15 cellular contexts compared by ENCODE assay signal in genomic region chr3:183815951-183816475, GRCh38. TPM values are rescaled to one million over a fixed set of nuclear protein-coding genes. Genes with fewer than 3 reads are reported as not detected.
DNase-seq lines count a peak whose midpoint lies in the region; ATAC-seq and TF ChIP-seq lines count a peak whose summit lies in the region.
"Had no signal": no experiment of that assay in that cellular context is flagged by ENCODE, and none has a peak within 500 bp of the region (broad histone marks: within the 10 kb centered on the region; RNA-seq: fewer than 3 reads in every experiment).

No MANE protein-coding gene starts in this region.

- peaks cover 25% of the 10 kb centered on the region for H3K4me1 Mint-ChIP-seq in stimulated activated naive CD8-positive, alpha-beta T cell treated with anti-CD3 and anti-CD28 coated beads, Interleukin-15, amount 100 ng/mL, for 72 hours
- peaks cover 7% of the 10 kb centered on the region for H3K4me1 Mint-ChIP-seq in type B pancreatic cell (ENCODE audit: unreplicated experiment)
- H3K4me1 Mint-ChIP-seq: B cell had no signal

- peak overlapping the region in 1 of 2 donors; percentile 55 for H3K27ac Mint-ChIP-seq in stimulated activated naive CD8-positive, alpha-beta T cell treated with anti-CD3 and anti-CD28 coated beads, Interleukin-15, amount 100 ng/mL, for 72 hours
- peak overlapping the region; percentile 33 for H3K27ac Mint-ChIP-seq in type B pancreatic cell
- H3K27ac Mint-ChIP-seq: B cell, IgD-negative memory B cell had no signal

- H3K27me3 ChIP-seq in dorsolateral prefrontal cortex (no peaks in the 10 kb centered on the region), right atrium auricular region (no peaks in the 10 kb centered on the region)

- peak overlapping the region; percentile 71 for H3K27ac ChIP-seq in OCI-LY7 (ENCODE audit: low read depth, low read length, poor library complexity, severe bottlenecking)
- H3K27ac ChIP-seq in dorsolateral prefrontal cortex: peak overlapping the region; percentile 69 to 100 (median 99)
- H3K27ac ChIP-seq in right atrium auricular region: no peak overlapping the region

- peak overlapping the region; percentile 1; the same call in 1 of the 2 replicates for H2AFZ ChIP-seq in OCI-LY7 (ENCODE audit: low read length)

- H3K4me1 ChIP-seq in OCI-LY7 (ENCODE audit: insufficient read depth, low read length, poor library complexity, severe bottlenecking) (peaks cover 24% of the 10 kb centered on the region), right atrium auricular region (no peaks in the 10 kb centered on the region)

- H3K27me3 Mint-ChIP-seq in stimulated activated naive CD8-positive, alpha-beta T cell treated with anti-CD3 and anti-CD28 coated beads, Interleukin-15, amount 100 ng/mL, for 72 hours: no peaks in the 10 kb centered on the region
- H3K27me3 Mint-ChIP-seq in type B pancreatic cell: no peaks in the 10 kb centered on the region
- H3K27me3 Mint-ChIP-seq: B cell, IgD-negative memory B cell had no signal

- no TSS peak for BruUV-seq in OCI-LY7 (replicated peaks; lab: Mats Ljungman, UMichigan)

- peak overlapping the region; percentile 61 for H3K4me2 ChIP-seq in OCI-LY7 (ENCODE audit: low read length)

- CTCF ChIA-PET in OCI-LY7 (lab: Charles Lee; ENCODE audit: unreplicated experiment): interaction anchor here (0.6 kb wide), 1 partner anchor 361 kb away, joined by 3 read pairs; no protein-coding TSS in a partner anchor

- H3K4me3 ChIP-seq in OCI-LY7 (ENCODE audit: low read depth, low read length, poor library complexity, severe bottlenecking): peak overlapping the region; percentile 33
- no peak overlapping the region for H3K4me3 ChIP-seq in dorsolateral prefrontal cortex
- no peak overlapping the region for H3K4me3 ChIP-seq in right atrium auricular region

- peaks cover 14% of the 10 kb centered on the region for H3K36me3 Mint-ChIP-seq in type B pancreatic cell

- H3K4me3 Mint-ChIP-seq in stimulated activated naive CD8-positive, alpha-beta T cell treated with anti-CD3 and anti-CD28 coated beads, Interleukin-15, amount 100 ng/mL, for 72 hours: peak overlapping the region in 1 of 2 donors; percentile 56
- no peak overlapping the region for H3K4me3 Mint-ChIP-seq in type B pancreatic cell
- H3K4me3 Mint-ChIP-seq: B cell; T-helper 2 cell treated with Interferon-gamma antibody and Interleukin-4, amounts not matched to agents 5 μg/mL and 100 μg/mL, for 36 hours had no signal

- intact Hi-C loops in OCI-LY7 (cut with micrococcal nuclease; ENCODE audit: unreplicated experiment) (loop anchor here (5.0 kb wide), 1 partner anchor 349 kb away; no protein-coding TSS in a partner anchor), dorsolateral prefrontal cortex (cut with DNase I) (loop anchor here in 1 of 2 donors (2.0 kb wide), 1 partner anchor 15 kb away; no protein-coding TSS in a partner anchor)

- TF ChIP-seq CTCF in OCI-LY7 (conservative IDR thresholded peaks at IDR 0.05; ENCODE audit: low read length) (no peak), dorsolateral prefrontal cortex (IDR thresholded peaks at IDR 0.05 in 54 of 56, conservative IDR thresholded peaks at IDR 0.05 in 2 of 56; ENCODE audit: low read depth in 1 of 56, partially characterized antibody in 56 of 56) (no peak), type B pancreatic cell (conservative IDR thresholded peaks at IDR 0.05) (no peak), right atrium auricular region (IDR thresholded peaks at IDR 0.05) (no peak)

- no peaks in the 10 kb centered on the region for H3K9me3 ChIP-seq in OCI-LY7 (ENCODE audit: low read length)
- H3K9me3 ChIP-seq in right atrium auricular region: no peaks in the 10 kb centered on the region

- no peaks in the 10 kb centered on the region for H3K9me3 Mint-ChIP-seq in stimulated activated naive CD8-positive, alpha-beta T cell treated with anti-CD3 and anti-CD28 coated beads, Interleukin-15, amount 100 ng/mL, for 72 hours
- no peaks in the 10 kb centered on the region for H3K9me3 Mint-ChIP-seq in type B pancreatic cell
- H3K9me3 Mint-ChIP-seq: IgD-negative memory B cell; T-helper 2 cell treated with Interferon-gamma antibody and Interleukin-4, amounts not matched to agents 5 μg/mL and 100 μg/mL, for 36 hours had no signal

- POLR2A ChIA-PET in OCI-LY7 (lab: Charles Lee): interaction anchor here (0.5 to 1.5 kb wide), 8 partner anchors 13 to 348 kb away, joined by 3 to 10 read pairs (median 3); no protein-coding TSS in a partner anchor

- no peaks in the 10 kb centered on the region for H4K20me1 ChIP-seq in OCI-LY7 (ENCODE audit: insufficient read depth, low read length)

- peak; percentile 4 for ATAC-seq in stimulated activated naive CD8-positive, alpha-beta T cell treated with anti-CD3 and anti-CD28 coated beads, Interleukin-15, amount 100 ng/mL, for 72 hours
- ATAC-seq in stimulated activated naive CD8-positive, alpha-beta T cell treated with anti-CD3 and anti-CD28 coated beads, Interleukin-15, Interleukin-2, amounts not matched to agents 100 U/mL and 50 U/mL, for 24 hours: no peak

- no peaks in the 10 kb centered on the region for H3K9me2 ChIP-seq in OCI-LY7 (ENCODE audit: insufficient read depth, low read length)

- no peaks in the 10 kb centered on the region for H3K79me2 ChIP-seq in OCI-LY7 (ENCODE audit: insufficient read depth, low read depth, low read length)

- DNase-seq in stimulated activated naive CD8-positive, alpha-beta T cell treated with anti-CD3 and anti-CD28 coated beads, Interleukin-15, amount 100 ng/mL, for 72 hours: no peak
- DNase-seq in stimulated activated naive CD8-positive, alpha-beta T cell treated with anti-CD3 and anti-CD28 coated beads, Interleukin-15, Interleukin-2, amounts not matched to agents 100 U/mL and 50 U/mL, for 24 hours: no peak
- DNase-seq in OCI-LY7 (ENCODE audit: low spot score): peak; percentile 66
- DNase-seq in dorsolateral prefrontal cortex: peak in 1 of 10 donors; percentile 14
- no peak for DNase-seq in type B pancreatic cell (ENCODE audit: extremely low spot score, unreplicated experiment)
- no peak for DNase-seq in right atrium auricular region (ENCODE audit: low spot score)
- no peak for DNase-seq in H4 (ENCODE audit: low spot score)
- DNase-seq in kidney tubule cell (ENCODE audit: low spot score): no peak
- DNase-seq: activated CD4-positive, alpha-beta T cell treated with anti-CD3 and anti-CD28 coated beads, Interleukin-2, amount 50 U/mL, for 1 hour; activated gamma-delta T cell treated with Interleukin-2 at 50 U/mL for 16 hours; cerebellar nuclear complex; NCI-H1092 treated with DMSO at 0.1 percent for 48 hours had no signal

- peaks cover 18% of the 10 kb centered on the region; the same call in 1 of the 2 replicates for H3K36me3 ChIP-seq in OCI-LY7 (ENCODE audit: insufficient read depth, low read length)
- peaks cover 12% of the 10 kb centered on the region for H3K36me3 ChIP-seq in right atrium auricular region

RNA-seq across cellular contexts. Expression of gene MAP6D1, which starts 9.4 kb away (rescaled TPM):
- total RNA-seq in OCI-LY7 (2014; rRNA removed; shearing (Covaris generic)): 0.88 and 1.5 TPM in 2 replicates
- total RNA-seq in OCI-LY7 (2022): 1.1 TPM in 2 replicates
- total RNA-seq in dorsolateral prefrontal cortex: 100 to 1,000 TPM in 6 of 120 experiments, 10 to 100 TPM in 114; 22.2 to 201 (median 55.1) TPM
- total RNA-seq in type B pancreatic cell (ENCODE audit: low replicate concordance): 3.2 and 3.3 TPM in 2 replicates
- 1 to 10 TPM in 1 of 2 donors, under 1 TPM in 1; 0.79 to 9.6 TPM for total RNA-seq in right atrium auricular region
- 1.0 TPM in 1 of 2 replicates, not detected in the other for total RNA-seq in H4 (2014; rRNA removed; shearing (Covaris generic))

Comparison
In these comparisons a context has a peak if more than half of its experiments do, and no peak if none do; other contexts are left out.
1. H3K27ac ChIP-seq: peak in OCI-LY7 (single experiment) and dorsolateral prefrontal cortex (59 of 59); none in right atrium auricular region (0 of 2).